8 cellular contexts compared by ENCODE assay signal in the genomic region with DNA sequence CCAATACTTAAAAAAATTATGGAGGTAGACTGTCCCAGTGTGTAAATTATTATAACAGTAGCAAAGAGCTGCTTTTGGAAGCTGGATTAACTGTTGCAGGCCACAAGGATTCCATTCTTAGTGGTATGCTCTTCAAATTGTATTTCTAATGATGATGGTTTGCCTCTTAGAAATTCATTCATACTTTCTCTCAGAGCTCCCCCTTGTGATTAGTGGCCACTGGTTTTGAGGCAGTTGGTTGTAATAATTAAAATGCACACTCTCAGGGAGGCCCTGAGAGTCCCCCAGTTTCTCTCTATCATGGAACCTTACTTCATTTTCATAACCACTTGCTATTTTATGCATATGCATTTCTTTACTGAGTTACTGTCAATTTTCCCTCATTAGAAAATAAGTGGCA. TPM values are rescaled to one million over a fixed set of nuclear protein-coding genes. Genes with fewer than 3 reads are reported as not detected.
DNase-seq lines count a peak whose midpoint lies in the region; ATAC-seq, FAIRE-seq and TF ChIP-seq lines count a peak whose summit lies in the region.

No MANE protein-coding gene starts in this region.

- TF ChIP-seq CTCF in 22Rv1 (IDR thresholded peaks at IDR 0.05) (0 out of 2 replicates have a peak, but pooled peaks have one; percentile 11), NB4 (IDR thresholded peaks at IDR 0.05; ENCODE audit: low read depth, low read length) (peak; percentile 34), testis (IDR thresholded peaks at IDR 0.05) (peak in 2 of 3 experiments; percentile 11 to 22)

- FAIRE-seq in GM12891 (lab: Jason Lieb, UNC): peak; percentile 13

- no peak for TF ChIP-seq POLR2A in GM12891 (IDR thresholded peaks at IDR 0.05; ENCODE audit: low read depth, low read length)
- no peak for TF ChIP-seq POLR2A in NB4 (IDR thresholded peaks at IDR 0.05; ENCODE audit: extremely low read depth, insufficient read length)
- no peak for TF ChIP-seq POLR2A in testis (IDR thresholded peaks at IDR 0.05)

- H3K36me3 ChIP-seq in testis (ENCODE audit: low read depth, missing control alignments): no peaks in the 10 kb centered on the region

- H3K27me3 ChIP-seq in testis: no peaks in the 10 kb centered on the region

- intact Hi-C loops in testis (cut with DNase I; ENCODE audit: low total_unique reads): no loop called here

- H3K27ac ChIP-seq in 22Rv1: no peak overlapping the region
- no peak overlapping the region for H3K27ac ChIP-seq in testis

- H3K9me3 ChIP-seq in testis: no peaks in the 10 kb centered on the region

- peak; percentile 76 for ATAC-seq in HG02610 (IDR thresholded peaks at IDR 0.05; ENCODE audit: unreplicated experiment)

- H3K4me3 ChIP-seq in NB4 (ENCODE audit: low read depth, low read length): no peak overlapping the region
- no peak overlapping the region for H3K4me3 ChIP-seq in testis

- DNase-seq in GM12891 (ENCODE audit: insufficient read length, low spot score) (no peak), NB4 (ENCODE audit: low read depth) (peak; percentile 57), cerebellum (ENCODE audit: low spot score) (peak; percentile 15), testis (peak; percentile 36), hypothalamus (lab: John Stamatoyannopoulos, UW) (no peak)
- DNase-seq in stimulated activated CD4-positive, alpha-beta T cell treated with anti-CD3 and anti-CD28 coated beads, Interleukin-4, amount 100 ng/mL, for 1 hour: no peak

- H3K4me1 ChIP-seq in testis: peaks cover 20% of the 10 kb centered on the region

TF ChIP-seq in GM12891, 5 proteins besides CTCF, POLR2A, EP300 and RAD21:
- TF ChIP-seq PAX5 (IDR thresholded peaks at IDR 0.05; ENCODE audit: insufficient read depth, low read length, severe bottlenecking) (no peak), TAF1 (IDR thresholded peaks at IDR 0.05; ENCODE audit: low read depth, low read length) (no peak), POLR2AphosphoS5 (IDR thresholded peaks at IDR 0.05; ENCODE audit: low read depth, low read length) (no peak), POU2F2 (IDR thresholded peaks at IDR 0.05; ENCODE audit: low read depth, low read length) (0 out of 2 replicates have a peak, but pooled peaks have one; percentile 35), SPI1 (IDR thresholded peaks at IDR 0.05; ENCODE audit: low read depth, low read length) (no peak)

RNA-seq across cellular contexts. Expression of gene LY75, which starts 35.4 kb away (rescaled TPM):
- 42.3 TPM for polyA plus RNA-seq in GM12891 (2012; ENCODE audit: low read depth, missing spikeins)
- total RNA-seq in cerebellum (2.9 TPM), testis (1 to 10 TPM in 1 of 2 donors, under 1 TPM in 1; 0.63 to 1.5 TPM)
- 1.8 TPM for polyA plus RNA-seq in testis (ENCODE audit: insufficient read depth, low read depth, low replicate concordance)

Comparison
In these comparisons a context has a peak if more than half of its experiments do, and no peak if none do; other contexts are left out.
1. DNase-seq: peak in NB4 (single experiment), cerebellum (single experiment) and testis (single experiment); none in GM12891 (single experiment), stimulated activated CD4-positive, alpha-beta T cell treated with anti-CD3 and anti-CD28 coated beads, Interleukin-4, amount 100 ng/mL, for 1 hour (single experiment) and hypothalamus (0 of 51).
2. Peak in every context shown above with its lines, with median percentiles within 50 percentile points of each other: CTCF ChIP-seq.